14 cellular contexts compared by ENCODE assay signal in genomic region chr5:10789021-10789420, GRCh38. TPM values are rescaled to one million over a fixed set of nuclear protein-coding genes. Genes with fewer than 3 reads are reported as not detected.
DNase-seq lines count a peak whose midpoint lies in the region; FAIRE-seq and TF ChIP-seq lines count a peak whose summit lies in the region.
"Had no signal": no experiment of that assay in that cellular context is flagged by ENCODE, and none has a peak within 500 bp of the region (broad histone marks: within the 10 kb centered on the region; RNA-seq: fewer than 3 reads in every experiment).

No MANE protein-coding gene starts in this region.

- H3K9me3 Mint-ChIP-seq in nephron: no peaks in the 10 kb centered on the region
- H3K9me3 Mint-ChIP-seq: activated CD4-positive, alpha-beta memory T cell treated with anti-CD3 and anti-CD28 coated beads for 36 hours; effector memory CD8-positive, alpha-beta T cell had no signal

- H3K9me3 ChIP-seq in endothelial cell of umbilical vein (replicated peaks; ENCODE audit: control insufficient read depth, insufficient read depth, low read length) (no peaks in the 10 kb centered on the region), PC-9 (ENCODE audit: insufficient read depth, low read depth) (no peaks in the 10 kb centered on the region)

- peaks cover 7% of the 10 kb centered on the region for H3K4me1 ChIP-seq in endothelial cell of umbilical vein (ENCODE audit: control insufficient read depth, extremely low read depth, insufficient read depth, low read length)
- H3K4me1 ChIP-seq in PC-9 (replicated peaks; ENCODE audit: insufficient read depth): no peaks in the 10 kb centered on the region

- TF ChIP-seq POLR2A in endothelial cell of umbilical vein (IDR thresholded peaks at IDR 0.05; ENCODE audit: low read depth, low read length): no peak

- peak overlapping the region in 2 of 3 experiments; percentile 30 to 63 for H3K27ac Mint-ChIP-seq in nephron
- H3K27ac Mint-ChIP-seq: activated CD4-positive, alpha-beta memory T cell treated with anti-CD3 and anti-CD28 coated beads for 36 hours; activated naive CD4-positive, alpha-beta T cell treated with anti-CD3 and anti-CD28 coated beads, Interleukin-2, amount 50 U/mL, for 72 hours; effector memory CD8-positive, alpha-beta T cell had no signal

- FAIRE-seq in endothelial cell of umbilical vein (lab: Jason Lieb, UNC): peak; percentile 65

- peaks cover 8% of the 10 kb centered on the region for H3K4me1 Mint-ChIP-seq in nephron

- H3K4me3 ChIP-seq in AG04449 (ENCODE audit: low read depth, low read length) (no peak overlapping the region), endothelial cell of umbilical vein (replicated peaks in 1 of 3; ENCODE audit: insufficient read depth in 1 of 3, low read depth in 1 of 3, low read length in 3 of 3) (no peak overlapping the region), PC-9 (no peak overlapping the region)

- in situ Hi-C loops in G401 (cut with HindIII; ENCODE audit: low sequenced_read_pairs): no loop called here

- no peaks in the 10 kb centered on the region for H4K20me1 ChIP-seq in endothelial cell of umbilical vein (replicated peaks; ENCODE audit: control insufficient read depth, extremely low read depth, insufficient read depth, low read length)
- no peaks in the 10 kb centered on the region for H4K20me1 ChIP-seq in PC-9 (ENCODE audit: insufficient read depth)

- H3K79me2 ChIP-seq in endothelial cell of umbilical vein (ENCODE audit: control insufficient read depth, insufficient read depth, low read length) (no peaks in the 10 kb centered on the region), PC-9 (ENCODE audit: low read depth) (no peaks in the 10 kb centered on the region)

- H3K9me2 ChIP-seq in PC-9 (ENCODE audit: insufficient read depth): no peaks in the 10 kb centered on the region

- dilution Hi-C loops in endothelial cell of umbilical vein (cut with MboI; ENCODE audit: extremely low pct_ligation_motif_present, low sequenced_read_pairs): no loop called here

- H3K27me3 ChIP-seq in endothelial cell of umbilical vein (ENCODE audit: control insufficient read depth in 2 of 2, insufficient read depth in 2 of 2, low read length in 2 of 2) (peaks cover 0 to 3% of the 10 kb centered on the region in 2 experiments), PC-9 (ENCODE audit: insufficient read depth, low read depth) (no peaks in the 10 kb centered on the region)

- no peaks in the 10 kb centered on the region for H3K9me1 ChIP-seq in endothelial cell of umbilical vein (replicated peaks; ENCODE audit: control insufficient read depth, extremely low read depth, insufficient read depth, low read length)

- DNase-seq in AG04449 (ENCODE audit: low read depth, low spot score): peak; percentile 75
- DNase-seq in LHCN-M2 (ENCODE audit: low read depth): peak; percentile 65
- peak; percentile 68 for DNase-seq in endothelial cell of umbilical vein (ENCODE audit: low read depth, low spot score)
- no peak for DNase-seq in NCI-H2029 (lab: John Stamatoyannopoulos, UW)
- no peak for DNase-seq in G401 (ENCODE audit: low spot score)
- DNase-seq in PC-9: no peak
- DNase-seq in effector CD8-positive, alpha-beta T cell (lab: John Stamatoyannopoulos, UW): no peak
- DNase-seq: activated CD4-positive, alpha-beta memory T cell treated with anti-CD3 and anti-CD28 coated beads for 36 hours; effector memory CD8-positive, alpha-beta T cell; GDM1; GOT3; NCI-H526 had no signal

- POLR2A ChIA-PET in AG04449 (lab: Yijun Ruan, JAX): no interaction called here
- POLR2A ChIA-PET in endothelial cell of umbilical vein (lab: Charles Lee): no interaction called here
- POLR2A ChIA-PET in PC-9 (lab: Charles Lee; ENCODE audit: unreplicated experiment): no interaction called here

- H3K27ac ChIP-seq in endothelial cell of umbilical vein (ENCODE audit: insufficient read depth, low read depth, low read length) (no peak overlapping the region), PC-9 (no peak overlapping the region)

- BruUV-seq in endothelial cell of umbilical vein (replicated peaks; lab: Mats Ljungman, UMichigan): no TSS peak
- no TSS peak for BruUV-seq in PC-9 (replicated peaks; lab: Mats Ljungman, UMichigan)

- intact Hi-C loops in endothelial cell of umbilical vein (cut with micrococcal nuclease): no loop called here
- intact Hi-C loops in PC-9 (cut with micrococcal nuclease; ENCODE audit: unreplicated experiment): no loop called here

- H3K4me3 Mint-ChIP-seq in nephron: no peak overlapping the region
- H3K4me3 Mint-ChIP-seq: activated CD4-positive, alpha-beta memory T cell treated with anti-CD3 and anti-CD28 coated beads for 36 hours; effector memory CD8-positive, alpha-beta T cell had no signal

- H3K36me3 ChIP-seq in endothelial cell of umbilical vein (ENCODE audit: control insufficient read depth in 2 of 2, extremely low read depth in 1 of 2, insufficient read depth in 2 of 2, low read length in 2 of 2) (no peaks in the 10 kb centered on the region), PC-9 (ENCODE audit: low read depth) (no peaks in the 10 kb centered on the region)

- no peak for TF ChIP-seq CTCF in AG04449 (IDR thresholded peaks at IDR 0.05; ENCODE audit: insufficient read depth, low read length, missing control alignments)
- TF ChIP-seq CTCF in endothelial cell of umbilical vein (IDR thresholded peaks at IDR 0.05; ENCODE audit: extremely low read depth in 1 of 2, insufficient read depth in 1 of 2, low read depth in 1 of 2, low read length in 2 of 2): no peak
- TF ChIP-seq CTCF in nephron (IDR thresholded peaks at IDR 0.05; ENCODE audit: unreplicated experiment in 3 of 3): no peak
- no peak for TF ChIP-seq CTCF in PC-9 (conservative IDR thresholded peaks at IDR 0.05)

- no peaks in the 10 kb centered on the region for H3K27me3 Mint-ChIP-seq in nephron (ENCODE audit: low read depth)
- H3K27me3 Mint-ChIP-seq: activated CD4-positive, alpha-beta memory T cell treated with anti-CD3 and anti-CD28 coated beads for 36 hours had no signal

- no peaks in the 10 kb centered on the region for H3F3A ChIP-seq in PC-9 (ENCODE audit: insufficient read depth, low read depth)

- no peak overlapping the region for H3K4me2 ChIP-seq in endothelial cell of umbilical vein (ENCODE audit: insufficient read depth, low read length)
- H3K4me2 ChIP-seq in PC-9: no peak overlapping the region

- no peak overlapping the region for H3K9ac ChIP-seq in endothelial cell of umbilical vein (replicated peaks; ENCODE audit: extremely low read depth, insufficient read depth, low read length)

- CTCF ChIA-PET in AG04449 (lab: Yijun Ruan, JAX) (interaction anchor here (1.0 kb wide), 1 partner anchor 68 kb away, joined by 4 read pairs; no protein-coding TSS in a partner anchor), endothelial cell of umbilical vein (lab: Charles Lee) (interaction anchor here (1.3 kb wide), 1 partner anchor 65 kb away, joined by 4 read pairs; no protein-coding TSS in a partner anchor), PC-9 (lab: Charles Lee) (no interaction called here)

- H2AFZ ChIP-seq in endothelial cell of umbilical vein (ENCODE audit: low read depth, low read length) (no peak overlapping the region), PC-9 (no peak overlapping the region)

- no peaks in the 10 kb centered on the region for H3K36me3 Mint-ChIP-seq in nephron (ENCODE audit: low read depth)
- H3K36me3 Mint-ChIP-seq: activated CD4-positive, alpha-beta memory T cell treated with anti-CD3 and anti-CD28 coated beads for 36 hours; activated naive CD4-positive, alpha-beta T cell treated with anti-CD3 and anti-CD28 coated beads, Interleukin-2, amount 50 U/mL, for 72 hours had no signal

TF ChIP-seq in endothelial cell of umbilical vein, 7 proteins besides CTCF, POLR2A, EP300 and RAD21:
- peak; percentile 35 for TF ChIP-seq FOS (IDR thresholded peaks at IDR 0.05; ENCODE audit: borderline replicate concordance, insufficient read depth, low read length)
- TF ChIP-seq, protein P1, sequence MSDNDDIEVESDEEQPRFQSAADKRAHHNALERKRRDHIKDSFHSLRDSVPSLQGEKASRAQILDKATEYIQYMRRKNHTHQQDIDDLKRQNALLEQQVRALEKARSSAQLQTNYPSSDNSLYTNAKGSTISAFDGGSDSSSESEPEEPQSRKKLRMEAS (IDR thresholded peaks at IDR 0.05; ENCODE audit: insufficient read depth, insufficient read length): no peak
- TF ChIP-seq GATA2 (IDR thresholded peaks at IDR 0.05; ENCODE audit: insufficient read depth, insufficient read length, low read depth, low read length): peak; percentile 23
- no peak for TF ChIP-seq EZH2 (IDR thresholded peaks at IDR 0.05; ENCODE audit: borderline replicate concordance, low read depth, low read length, severe bottlenecking)

RNA-seq across cellular contexts. Expression of gene DAP, which starts 28.0 kb away (rescaled TPM):
- total RNA-seq in LHCN-M2 (2014; rRNA removed): 45.0 and 62.7 TPM in 2 replicates
- 161 TPM for polyA plus RNA-seq in LHCN-M2 (2012)
- total RNA-seq in endothelial cell of umbilical vein: 173 and 188 TPM in 2 replicates
- polyA plus RNA-seq in endothelial cell of umbilical vein: 67.8 and 79.8 TPM in 2 replicates
- 145 and 148 TPM in 2 replicates for polyA plus RNA-seq in endothelial cell of umbilical vein (2011; cell fraction: cytosol; rRNA removed)
- 55.4 and 61.0 TPM in 2 replicates for polyA plus RNA-seq in endothelial cell of umbilical vein (2011; cell fraction: nucleus; rRNA removed)
- polyA plus RNA-seq in endothelial cell of umbilical vein (2012): 122 and 159 TPM in 2 replicates
- polyA minus RNA-seq in endothelial cell of umbilical vein: 59.3 and 62.1 TPM in 2 replicates
- 55.1 TPM for polyA minus RNA-seq in endothelial cell of umbilical vein (2011; cell fraction: cytosol; rRNA and poly(A)+ RNA removed)
- polyA minus RNA-seq in endothelial cell of umbilical vein (2011; cell fraction: nucleus; rRNA and poly(A)+ RNA removed): 38.2 and 39.1 TPM in 2 replicates
- 10.4 and 14.7 TPM in 2 replicates for total RNA-seq in G401 (2014; rRNA removed; shearing (Covaris generic))
- total RNA-seq in PC-9 (2021): 256 and 279 TPM in 2 replicates

Comparison
In these comparisons a context has a peak if more than half of its experiments do, and no peak if none do; other contexts are left out.
1. DNase-seq: peak in AG04449 (single experiment), LHCN-M2 (single experiment) and endothelial cell of umbilical vein (single experiment); none in NCI-H2029 (single experiment), G401 (single experiment), PC-9 (0 of 2) and effector CD8-positive, alpha-beta T cell (single experiment).